Comparison of ENCODE assay signal across 8 cellular contexts in genomic region chrX:150200820-150201287, GRCh38.
DNase-seq lines count a peak whose midpoint lies in the region; ATAC-seq and TF ChIP-seq lines count a peak whose summit lies in the region.

No MANE protein-coding gene starts in this region.

- H3K9me2 ChIP-seq in PC-3 (replicated peaks; ENCODE audit: low read length), result no peaks in the 10 kb centered on the region

- H3K36me3 ChIP-seq in PC-3 (ENCODE audit: low read depth, low read length) (no peaks in the 10 kb centered on the region), lower lobe of right lung (no peaks in the 10 kb centered on the region), testis (ENCODE audit: low read depth, missing control alignments) (no peaks in the 10 kb centered on the region)

- DNase-seq in AG08395 (ENCODE audit: low spot score) (peak; percentile 93), PC-3 (peak; percentile 98), lower lobe of right lung (peak; percentile 45), testis (peak; percentile 46), putamen (ENCODE audit: low spot score) (no peak)
- peak; percentile 47 for DNase-seq in activated naive CD8-positive, alpha-beta T cell treated with anti-CD3 and anti-CD28 coated beads, Interleukin-2, amount 50 U/mL, for 24 hours

- no peaks in the 10 kb centered on the region for H3K27me3 ChIP-seq in PC-3 (ENCODE audit: low read length)
- no peaks in the 10 kb centered on the region for H3K27me3 ChIP-seq in lower lobe of right lung (ENCODE audit: low read depth)
- no peaks in the 10 kb centered on the region for H3K27me3 ChIP-seq in testis

- H3K27ac ChIP-seq in PC-3 (ENCODE audit: low read length), result peak overlapping the region; percentile 89
- no peak overlapping the region for H3K27ac ChIP-seq in lower lobe of right lung
- H3K27ac ChIP-seq in testis, result no peak overlapping the region

- peaks cover 19% of the 10 kb centered on the region for H3K4me1 Mint-ChIP-seq in activated naive CD8-positive, alpha-beta T cell treated with anti-CD3 and anti-CD28 coated beads, Interleukin-2, amount 50 U/mL, for 24 hours

- H4K20me1 ChIP-seq in PC-3 (ENCODE audit: low read length), result no peaks in the 10 kb centered on the region

- H3K9me3 ChIP-seq in PC-3 (ENCODE audit: low read length), result no peaks in the 10 kb centered on the region
- no peaks in the 10 kb centered on the region for H3K9me3 ChIP-seq in lower lobe of right lung
- H3K9me3 ChIP-seq in testis, result no peaks in the 10 kb centered on the region

- intact Hi-C loops in PC-3 (cut with micrococcal nuclease), result loop anchor here (1.0 to 5.0 kb wide), 7 partner anchors 16 to 239 kb away; partner anchors contain the start of gene MAMLD1
- intact Hi-C loops in lower lobe of right lung (cut with DNase I), result no loop called here
- intact Hi-C loops in testis (cut with DNase I; ENCODE audit: low total_unique reads), result no loop called here

- POLR2A ChIA-PET in PC-3 (lab: Charles Lee; ENCODE audit: unreplicated experiment), result interaction anchor here (0.6 kb wide), 1 partner anchor 35 kb away, joined by 5 read pairs; no protein-coding TSS in a partner anchor

- no peak overlapping the region for H2AFZ ChIP-seq in PC-3 (ENCODE audit: low read length)

- no peaks in the 10 kb centered on the region for H3K79me2 ChIP-seq in PC-3 (ENCODE audit: low read length)

- BruUV-seq in PC-3 (replicated peaks; lab: Mats Ljungman, UMichigan), result no TSS peak

- H3K4me2 ChIP-seq in PC-3 (ENCODE audit: low read length), result peak overlapping the region; percentile 35

- H3K27me3 Mint-ChIP-seq in activated naive CD8-positive, alpha-beta T cell treated with anti-CD3 and anti-CD28 coated beads, Interleukin-2, amount 50 U/mL, for 24 hours, result no peaks in the 10 kb centered on the region

- no peaks in the 10 kb centered on the region for H3K36me3 Mint-ChIP-seq in activated naive CD8-positive, alpha-beta T cell treated with anti-CD3 and anti-CD28 coated beads, Interleukin-2, amount 50 U/mL, for 24 hours (ENCODE audit: low read depth)

- no peak overlapping the region for H3K4me3 ChIP-seq in PC-3 (ENCODE audit: low read length)
- no peak overlapping the region for H3K4me3 ChIP-seq in lower lobe of right lung
- no peak overlapping the region for H3K4me3 ChIP-seq in testis

- peak overlapping the region; percentile 64 for H3K9ac ChIP-seq in PC-3 (ENCODE audit: low read length)

- H3K27ac Mint-ChIP-seq in activated naive CD8-positive, alpha-beta T cell treated with anti-CD3 and anti-CD28 coated beads, Interleukin-2, amount 50 U/mL, for 24 hours, result peak overlapping the region; percentile 36

- H3K9me3 Mint-ChIP-seq in activated naive CD8-positive, alpha-beta T cell treated with anti-CD3 and anti-CD28 coated beads, Interleukin-2, amount 50 U/mL, for 24 hours, result no peaks in the 10 kb centered on the region

- TF ChIP-seq POLR2A in testis (IDR thresholded peaks at IDR 0.05), result no peak

- TF ChIP-seq CTCF in PC-3 (conservative IDR thresholded peaks at IDR 0.05; ENCODE audit: low read depth, low read length), result no peak
- no peak for TF ChIP-seq CTCF in lower lobe of right lung (IDR thresholded peaks at IDR 0.05)
- no peak for TF ChIP-seq CTCF in testis (IDR thresholded peaks at IDR 0.05)

- 0 to 57% methylated on average over 1 to 4 of the region's 5 CpGs for WGBS in testis, 2 donors

- CTCF ChIA-PET in PC-3 (lab: Charles Lee), result interaction anchor here (0.7 to 1.1 kb wide), 3 partner anchors 163 to 389 kb away, joined by 3 read pairs; partner anchors contain the start of gene EOLA2

- H3K4me3 Mint-ChIP-seq in activated naive CD8-positive, alpha-beta T cell treated with anti-CD3 and anti-CD28 coated beads, Interleukin-2, amount 50 U/mL, for 24 hours, result no peak overlapping the region

- H3F3A ChIP-seq in PC-3 (ENCODE audit: low read length, unreplicated experiment), result no peaks in the 10 kb centered on the region

- H3K4me1 ChIP-seq in PC-3 (ENCODE audit: insufficient read depth, low read length), result peaks cover 37% of the 10 kb centered on the region
- no peaks in the 10 kb centered on the region for H3K4me1 ChIP-seq in lower lobe of right lung
- no peaks in the 10 kb centered on the region for H3K4me1 ChIP-seq in testis

- ATAC-seq in GM18870 (IDR thresholded peaks at IDR 0.05; ENCODE audit: unreplicated experiment) (peak; percentile 99), HG03039 (IDR thresholded peaks at IDR 0.05; ENCODE audit: unreplicated experiment) (peak; percentile 98), PC-3 (peak; percentile 94), lower lobe of right lung (peak; percentile 72 to 78)
- ATAC-seq in activated naive CD8-positive, alpha-beta T cell treated with anti-CD3 and anti-CD28 coated beads, Interleukin-2, amount 50 U/mL, for 24 hours, result peak; percentile 99
